8 cellular contexts compared by ENCODE assay signal in the genomic region with DNA sequence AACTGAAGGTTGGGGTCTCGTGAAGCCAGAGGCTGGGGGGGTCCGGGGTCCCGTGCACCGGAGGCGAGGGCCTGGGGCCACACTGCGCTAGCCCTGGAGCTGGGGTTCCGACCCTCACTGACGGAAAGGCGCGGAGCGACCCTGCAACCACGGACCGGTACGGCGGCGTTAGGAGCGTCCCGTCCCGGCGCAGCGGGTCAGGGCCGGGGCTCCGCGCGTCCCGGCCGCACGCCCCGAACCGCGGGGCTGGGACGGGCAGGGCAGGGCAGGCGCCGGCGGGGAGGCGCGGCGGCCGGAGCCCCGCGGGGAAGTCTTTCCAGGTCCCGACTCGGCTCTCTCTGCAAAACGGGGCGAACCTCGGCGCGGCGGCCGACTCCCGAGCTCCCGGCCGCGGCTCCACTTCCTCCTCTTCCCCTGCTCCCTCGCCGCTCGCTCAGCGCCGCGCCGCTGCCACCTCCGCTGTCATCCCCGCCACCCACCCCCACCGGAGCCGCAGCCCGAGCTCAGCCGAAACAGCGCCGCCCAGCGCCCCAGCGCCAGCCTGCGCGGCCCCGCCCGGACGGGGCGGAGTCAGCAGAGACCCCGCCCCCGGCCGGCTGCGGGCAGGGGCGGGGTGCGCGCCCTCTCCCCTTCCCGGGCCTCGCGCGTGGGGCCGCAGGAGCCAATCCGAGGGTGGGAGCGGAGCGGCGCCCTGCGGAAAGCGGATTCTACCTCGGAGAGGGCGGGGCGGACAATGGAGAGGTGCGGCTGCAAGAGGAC. TPM values are rescaled to one million over a fixed set of nuclear protein-coding genes. Genes with fewer than 3 reads are reported as not detected.
A peak's percentile ranks its signal among the peaks of the same experiment; 100 is the strongest.
DNase-seq lines count a peak whose midpoint lies in the region; ATAC-seq lines count a peak whose summit lies in the region.

Gene GDPD5 (minus strand): TSS at position 509 of the 759 bp plus-strand sequence. CDS start 48,206 bp downstream, outside the sequence.

- H3K4me1 ChIP-seq in muscle layer of duodenum (ENCODE audit: control insufficient read depth in 1 of 2, insufficient read depth in 2 of 2, low read length in 2 of 2), result peaks cover 0 to 12% of the 10 kb centered on the region in 2 donors

- no peaks in the 10 kb centered on the region for H3K36me3 ChIP-seq in muscle layer of duodenum (ENCODE audit: control insufficient read depth in 1 of 2, insufficient read depth in 2 of 2, low read length in 2 of 2)

- no peak within 1 kb of the TSS for H3K27ac ChIP-seq in muscle layer of duodenum (ENCODE audit: low read length)

- peak; percentile 86 for ATAC-seq in GM21423 (IDR thresholded peaks at IDR 0.05; ENCODE audit: unreplicated experiment)
- peak; percentile 93 for ATAC-seq in esophagus mucosa

- no peaks in the 10 kb centered on the region for H3K9me3 ChIP-seq in muscle layer of duodenum (ENCODE audit: control insufficient read depth in 1 of 2, low read length in 2 of 2)

- no peaks in the 10 kb centered on the region for H3K27me3 ChIP-seq in muscle layer of duodenum (ENCODE audit: low read depth, low read length)

- H3K4me3 ChIP-seq in muscle layer of duodenum (ENCODE audit: low read depth in 1 of 2, low read length in 2 of 2), result peak within 1 kb of the TSS; percentile 57 to 80

- DNase-seq in D341Med (ENCODE audit: low spot score) (peak; percentile 99), HuH-7 (ENCODE audit: low spot score) (peak; percentile 94), OCI-M2 (lab: John Stamatoyannopoulos, UW; ENCODE audit: unreplicated experiment) (peak; percentile 24), activated T-cell treated with anti-CD3 and anti-CD28 coated beads for 4 hours (peak; percentile 70)
- DNase-seq in stimulated activated CD8-positive, alpha-beta memory T cell treated with anti-CD3 and anti-CD28 coated beads, Interleukin-7, amount 100 ng/mL, for 24 hours (ENCODE audit: low read depth), result peak; percentile 57

RNA-seq across cellular contexts. Expression of gene GDPD5, which starts in this region (rescaled TPM):
- total RNA-seq in esophagus mucosa, result 1.0 TPM

Comparison
In these comparisons a context has a peak if more than half of its experiments do, and no peak if none do; other contexts are left out.
1. DNase-seq: peak in every context shown above with its lines; median percentile 99 in D341Med; 94 in HuH-7; 70 in activated T-cell treated with anti-CD3 and anti-CD28 coated beads for 4 hours; 57 in stimulated activated CD8-positive, alpha-beta memory T cell treated with anti-CD3 and anti-CD28 coated beads, Interleukin-7, amount 100 ng/mL, for 24 hours; 24 in OCI-M2.